Comparison of ENCODE assay signal across 25 cellular contexts in the genomic region with DNA sequence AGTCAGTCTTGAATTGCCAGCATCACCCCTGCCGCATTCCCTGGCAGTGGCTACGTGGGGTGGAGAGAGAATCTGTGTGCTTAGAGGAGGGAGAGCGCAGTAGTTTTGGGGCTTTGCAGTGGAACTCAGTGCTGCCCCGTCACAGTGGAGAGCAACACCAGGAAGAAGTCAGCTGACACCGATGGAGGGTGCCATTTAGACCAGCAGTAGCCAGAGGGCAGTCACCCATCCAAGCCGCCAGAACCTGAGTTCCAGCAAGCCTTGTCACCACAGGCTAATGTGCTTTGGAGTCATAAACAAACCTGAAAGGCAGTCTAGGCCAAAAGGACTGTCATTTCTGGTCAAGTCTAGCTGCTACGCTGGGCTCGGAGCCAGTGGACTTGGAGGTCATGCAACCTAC. TPM values are rescaled to one million over a fixed set of nuclear protein-coding genes. Genes with fewer than 3 reads are reported as not detected.
DNase-seq lines count a peak whose midpoint lies in the region; ATAC-seq lines count a peak whose summit lies in the region.
"Had no signal": no experiment of that assay in that cellular context is flagged by ENCODE, and none has a peak within 500 bp of the region (broad histone marks: within the 10 kb centered on the region; RNA-seq: fewer than 3 reads in every experiment).

No MANE protein-coding gene starts in this region.

- no peak overlapping the region for H3K18ac ChIP-seq in neuronal stem cell (ENCODE audit: low read length)

- no peak overlapping the region for H3K4me2 ChIP-seq in neuronal stem cell (ENCODE audit: insufficient read depth, low read length, poor library complexity, severe bottlenecking)

- H3K27me3 Mint-ChIP-seq in activated CD4-positive, alpha-beta memory T cell treated with anti-CD3 and anti-CD28 coated beads, Interleukin-2, amount 10 ng/mL, durations not matched to agents 7 days and 5 days = peaks cover 24% of the 10 kb centered on the region
- H3K27me3 Mint-ChIP-seq: stimulated activated naive CD8-positive, alpha-beta T cell treated with anti-CD3 and anti-CD28 coated beads, Interleukin-15, amount 100 ng/mL, for 72 hours had no signal

- WGBS in neuronal stem cell (ENCODE audit: extremely low coverage in 2 of 2, insufficient read length in 2 of 2, insufficient replicate concordance in 1 of 2), 2 donors = no CpG with 5 or more reads among the region's 8 CpGs

- DNase-seq in NCI-H146 (lab: John Stamatoyannopoulos, UW) (peak; percentile 15), NCI-H146 treated with DMSO at 0.1 percent for 48 hours (lab: John Stamatoyannopoulos, UW; ENCODE audit: unreplicated experiment) (no peak), RPMI8226 (peak; percentile 24), neuronal stem cell (ENCODE audit: low spot score) (no peak), NCI-H1436 (lab: John Stamatoyannopoulos, UW) (no peak)
- DNase-seq in activated CD4-positive, alpha-beta memory T cell treated with anti-CD3 and anti-CD28 coated beads, Interleukin-2, amount 10 ng/mL, durations not matched to agents 7 days and 5 days = no peak
- DNase-seq: 8988T; activated CD4-positive, alpha-beta memory T cell treated with anti-CD3 and anti-CD28 coated beads for 36 hours; activated CD4-positive, CD25-positive, alpha-beta regulatory T cell treated with anti-CD3 and anti-CD28 coated beads, Interleukin-2, amount 50 U/mL, for 72 hours; activated CD8-positive, alpha-beta memory T cell treated with anti-CD3 and anti-CD28 coated beads, Interleukin-2, amount 50 U/mL, for 48 hours; central memory CD4-positive, alpha-beta T cell; EL; hypothalamus; Kasumi-1; left ventricle myocardium superior; naive thymus-derived CD8-positive, alpha-beta T cell; NCI-H2029; stimulated activated naive CD8-positive, alpha-beta T cell treated with anti-CD3 and anti-CD28 coated beads, Interleukin-15, amount 100 ng/mL, for 72 hours; tibial artery had no signal

- H3K23ac ChIP-seq in neuronal stem cell (ENCODE audit: low read depth, low read length, poor library complexity) = peak overlapping the region; percentile 48

- no peak overlapping the region for H2BK15ac ChIP-seq in neuronal stem cell (ENCODE audit: low read length)

- peaks cover under 1% of the 10 kb centered on the region for H3K9me3 Mint-ChIP-seq in activated CD4-positive, alpha-beta memory T cell treated with anti-CD3 and anti-CD28 coated beads, Interleukin-2, amount 10 ng/mL, durations not matched to agents 7 days and 5 days
- H3K9me3 Mint-ChIP-seq: activated CD4-positive, alpha-beta memory T cell treated with anti-CD3 and anti-CD28 coated beads for 36 hours; stimulated activated naive CD8-positive, alpha-beta T cell treated with anti-CD3 and anti-CD28 coated beads, Interleukin-15, amount 100 ng/mL, for 72 hours had no signal

- H3K36me3 ChIP-seq in neuronal stem cell (replicated peaks in 1 of 2; ENCODE audit: control insufficient read depth in 2 of 2, insufficient read depth in 2 of 2, low read length in 2 of 2) = no peaks in the 10 kb centered on the region
- H3K36me3 ChIP-seq: gastroesophageal sphincter, HAP-1, tibial artery had no signal

- H4K91ac ChIP-seq in neuronal stem cell (ENCODE audit: low read depth, low read length, poor library complexity) = no peak overlapping the region

- CTCF ChIA-PET in activated CD4-positive, alpha-beta memory T cell treated with anti-CD3 and anti-CD28 coated beads, Interleukin-2, amount 10 ng/mL, durations not matched to agents 7 days and 5 days (lab: Charles Lee) = no interaction called here

- H3K4ac ChIP-seq in neuronal stem cell (ENCODE audit: low read length) = no peak overlapping the region

- no peak overlapping the region for H2BK12ac ChIP-seq in neuronal stem cell (ENCODE audit: low read length)

- peak overlapping the region; percentile 19 for H3K27ac ChIP-seq in cingulate gyrus (ENCODE audit: low read depth, low read length)
- H3K27ac ChIP-seq in neuronal stem cell (replicated peaks; ENCODE audit: low read length) = no peak overlapping the region
- H3K27ac ChIP-seq: gastroesophageal sphincter, tibial artery had no signal

- H3K4me3 Mint-ChIP-seq in activated CD4-positive, alpha-beta memory T cell treated with anti-CD3 and anti-CD28 coated beads, Interleukin-2, amount 10 ng/mL, durations not matched to agents 7 days and 5 days = no peak overlapping the region
- H3K4me3 Mint-ChIP-seq: activated CD4-positive, alpha-beta memory T cell treated with anti-CD3 and anti-CD28 coated beads for 36 hours; mesothelial cell of epicardium; naive thymus-derived CD8-positive, alpha-beta T cell; stimulated activated naive CD8-positive, alpha-beta T cell treated with anti-CD3 and anti-CD28 coated beads, Interleukin-15, amount 100 ng/mL, for 72 hours had no signal

- no peaks in the 10 kb centered on the region for H3K4me1 Mint-ChIP-seq in activated CD4-positive, alpha-beta memory T cell treated with anti-CD3 and anti-CD28 coated beads, Interleukin-2, amount 10 ng/mL, durations not matched to agents 7 days and 5 days
- H3K4me1 Mint-ChIP-seq: naive thymus-derived CD8-positive, alpha-beta T cell; stimulated activated naive CD8-positive, alpha-beta T cell treated with anti-CD3 and anti-CD28 coated beads, Interleukin-15, amount 100 ng/mL, for 72 hours had no signal

- no peaks in the 10 kb centered on the region for H3K9me3 ChIP-seq in neuronal stem cell (replicated peaks in 1 of 2; ENCODE audit: control insufficient read depth in 2 of 2, insufficient read depth in 1 of 2, low read depth in 1 of 2, low read length in 2 of 2)
- H3K9me3 ChIP-seq: gastroesophageal sphincter, HAP-1, tibial artery had no signal

- H3K4me3 ChIP-seq in neuronal stem cell (ENCODE audit: low read length in 2 of 2) = no peak overlapping the region
- H3K4me3 ChIP-seq: gastroesophageal sphincter, HAP-1, tibial artery had no signal

- no peak overlapping the region for H2AFZ ChIP-seq in neuronal stem cell (ENCODE audit: low read length)

- H3K79me1 ChIP-seq in neuronal stem cell (ENCODE audit: low read depth, low read length) = no peaks in the 10 kb centered on the region

- no peaks in the 10 kb centered on the region for H3K27me3 ChIP-seq in neuronal stem cell (ENCODE audit: control insufficient read depth in 3 of 3, insufficient read depth in 3 of 3, low read depth in 1 of 3, low read length in 3 of 3)
- H3K27me3 ChIP-seq: gastroesophageal sphincter, tibial artery had no signal

- no peak overlapping the region for H3K9ac ChIP-seq in neuronal stem cell (ENCODE audit: low read depth, low read length, poor library complexity)

- H3K14ac ChIP-seq in neuronal stem cell (ENCODE audit: low read length) = no peak overlapping the region

- H2BK120ac ChIP-seq in neuronal stem cell (ENCODE audit: low read depth, low read length) = no peak overlapping the region

- no peak overlapping the region for H4K8ac ChIP-seq in neuronal stem cell (ENCODE audit: low read depth, low read length)

- H3K27ac Mint-ChIP-seq in activated CD4-positive, alpha-beta memory T cell treated with anti-CD3 and anti-CD28 coated beads, Interleukin-2, amount 10 ng/mL, durations not matched to agents 7 days and 5 days = no peak overlapping the region
- H3K27ac Mint-ChIP-seq: activated CD4-positive, alpha-beta memory T cell treated with anti-CD3 and anti-CD28 coated beads for 36 hours; activated naive CD4-positive, alpha-beta T cell treated with anti-CD3 and anti-CD28 coated beads, Interleukin-2, amount 50 U/mL, for 72 hours; mesothelial cell of epicardium; naive thymus-derived CD8-positive, alpha-beta T cell; stimulated activated naive CD8-positive, alpha-beta T cell treated with anti-CD3 and anti-CD28 coated beads, Interleukin-15, amount 100 ng/mL, for 72 hours had no signal

- no peak for ATAC-seq in HG03175 (IDR thresholded peaks at IDR 0.05; ENCODE audit: unreplicated experiment)
- ATAC-seq: activated naive CD4-positive, alpha-beta T cell treated with anti-CD3 and anti-CD28 coated beads, Interleukin-2, amount 50 U/mL, for 72 hours; gastroesophageal sphincter; left ventricle myocardium superior; naive thymus-derived CD8-positive, alpha-beta T cell; stimulated activated naive CD8-positive, alpha-beta T cell treated with anti-CD3 and anti-CD28 coated beads, Interleukin-15, amount 100 ng/mL, for 72 hours had no signal

- no peaks in the 10 kb centered on the region for H3K36me3 Mint-ChIP-seq in activated CD4-positive, alpha-beta memory T cell treated with anti-CD3 and anti-CD28 coated beads, Interleukin-2, amount 10 ng/mL, durations not matched to agents 7 days and 5 days (ENCODE audit: low read depth)
- H3K36me3 Mint-ChIP-seq: activated CD4-positive, alpha-beta memory T cell treated with anti-CD3 and anti-CD28 coated beads for 36 hours; activated naive CD4-positive, alpha-beta T cell treated with anti-CD3 and anti-CD28 coated beads, Interleukin-2, amount 50 U/mL, for 72 hours; naive thymus-derived CD8-positive, alpha-beta T cell had no signal

- no peak overlapping the region for H2BK5ac ChIP-seq in neuronal stem cell (ENCODE audit: low read length)

- H2AK5ac ChIP-seq in neuronal stem cell (ENCODE audit: low read depth, low read length) = no peak overlapping the region

- POLR2A ChIA-PET in activated CD4-positive, alpha-beta memory T cell treated with anti-CD3 and anti-CD28 coated beads, Interleukin-2, amount 10 ng/mL, durations not matched to agents 7 days and 5 days (lab: Charles Lee) = no interaction called here

- H3K4me1 ChIP-seq in neuronal stem cell (ENCODE audit: control insufficient read depth in 2 of 2, insufficient read depth in 1 of 2, low read depth in 1 of 2, low read length in 2 of 2) = no peaks in the 10 kb centered on the region
- H3K4me1 ChIP-seq: gastroesophageal sphincter, tibial artery had no signal

RNA-seq across cellular contexts. Expression of gene PERP, which starts 22.0 kb away (rescaled TPM):
- 30.5 TPM for polyA plus RNA-seq in neuronal stem cell (2013, experiment 1 of 2)
- polyA plus RNA-seq in neuronal stem cell (2013, experiment 2 of 2) = 31.4 TPM
- 10 to 100 TPM; 18.0 to 19.0 TPM for total RNA-seq in activated CD4-positive, alpha-beta memory T cell treated with anti-CD3 and anti-CD28 coated beads, Interleukin-2, amount 10 ng/mL, durations not matched to agents 7 days and 5 days

RNA-seq across cellular contexts. Expression of gene ARFGEF3, which starts 32.5 kb away (rescaled TPM):
- polyA plus RNA-seq in neuronal stem cell (2013, experiment 1 of 2) = 1.4 TPM
- 1.4 TPM for polyA plus RNA-seq in neuronal stem cell (2013, experiment 2 of 2)
- under 1 TPM; 0.50 to 0.55 TPM for total RNA-seq in activated CD4-positive, alpha-beta memory T cell treated with anti-CD3 and anti-CD28 coated beads, Interleukin-2, amount 10 ng/mL, durations not matched to agents 7 days and 5 days
- total RNA-seq: naive thymus-derived CD8-positive, alpha-beta T cell had no signal
- polyA plus RNA-seq: naive thymus-derived CD8-positive, alpha-beta T cell had no signal

Comparison
In these comparisons a context has a peak if more than half of its experiments do, and no peak if none do; other contexts are left out.
1. DNase-seq: peak in NCI-H146 (single experiment) and RPMI8226 (single experiment); none in NCI-H146 treated with DMSO at 0.1 percent for 48 hours (single experiment), neuronal stem cell (single experiment), activated CD4-positive, alpha-beta memory T cell treated with anti-CD3 and anti-CD28 coated beads, Interleukin-2, amount 10 ng/mL, durations not matched to agents 7 days and 5 days (single experiment) and NCI-H1436 (single experiment).